7 cellular contexts compared by ENCODE assay signal in the genomic region with DNA sequence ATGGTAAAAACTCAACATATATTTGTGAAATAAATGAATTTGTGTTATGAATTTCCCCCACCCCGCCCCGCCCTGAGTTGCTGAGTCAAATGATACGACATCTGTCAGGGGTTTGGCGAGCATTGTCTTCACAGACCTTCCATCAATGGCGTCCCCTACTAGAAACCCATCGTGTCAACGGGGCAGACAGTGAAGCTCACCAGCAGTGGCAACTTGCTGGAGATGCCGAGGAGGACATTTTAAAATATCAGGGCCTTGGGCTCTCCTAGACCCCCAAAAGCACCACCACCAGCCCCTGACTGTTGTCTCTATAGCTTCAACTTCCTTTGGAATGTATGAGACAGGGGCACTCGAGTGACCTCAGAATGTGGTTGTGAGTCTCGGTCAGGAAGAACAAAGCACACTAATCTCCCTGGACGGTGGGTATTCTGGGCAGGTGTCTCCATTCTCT. TPM values are rescaled to one million over a fixed set of nuclear protein-coding genes. Genes with fewer than 3 reads are reported as not detected.
DNase-seq lines count a peak whose midpoint lies in the region; ATAC-seq and TF ChIP-seq lines count a peak whose summit lies in the region.

No MANE protein-coding gene starts in this region.

- H3K4me3 ChIP-seq in GM23338, result peak overlapping the region; percentile 73
- peak overlapping the region; percentile 61 to 98 (median 83) for H3K4me3 ChIP-seq in tibial nerve

- peaks cover 28% of the 10 kb centered on the region for H3K36me3 Mint-ChIP-seq in GM23338 (ENCODE audit: low read depth)
- H3K36me3 Mint-ChIP-seq in chondrocyte (ENCODE audit: low read depth), result peaks cover 10% of the 10 kb centered on the region
- H3K36me3 Mint-ChIP-seq in mesothelial cell of epicardium, result peaks cover 13% of the 10 kb centered on the region

- TF ChIP-seq POLR2A in tibial nerve (IDR thresholded peaks at IDR 0.05), result no peak

- peaks cover 12% of the 10 kb centered on the region for H3F3A ChIP-seq in GM23338 (replicated peaks; ENCODE audit: low read depth)

- H3K27ac ChIP-seq in GM23338 (ENCODE audit: low read depth), result peak overlapping the region; percentile 92
- peak overlapping the region; percentile 92 to 95 (median 94) for H3K27ac ChIP-seq in tibial nerve

- peak; percentile 47 for DNase-seq in GM23338 (ENCODE audit: low spot score)
- DNase-seq in RPMI7951 (ENCODE audit: low read depth), result peak; percentile 28
- DNase-seq in chondrocyte (ENCODE audit: low spot score), result no peak
- no peak for DNase-seq in mesothelial cell of epicardium (ENCODE audit: low spot score in 2 of 2, unreplicated experiment in 2 of 2)
- DNase-seq in tibial nerve (ENCODE audit: low spot score in 2 of 2), result no peak
- DNase-seq in GM03348 (ENCODE audit: low spot score), result no peak
- DNase-seq in NCI-H2081 (lab: John Stamatoyannopoulos, UW), result no peak

- ATAC-seq in GM23338, result peak; percentile 10

- H3K36me3 ChIP-seq in GM23338 (ENCODE audit: insufficient read depth), result peaks cover 20% of the 10 kb centered on the region; the same call in 1 of the 2 replicates
- peaks cover 0 to 37% (median 6%) of the 10 kb centered on the region in 3 donors for H3K36me3 ChIP-seq in tibial nerve

- H3K27me3 Mint-ChIP-seq in GM23338 (ENCODE audit: insufficient read depth, low read depth, poor library complexity), result peaks cover 5% of the 10 kb centered on the region
- H3K27me3 Mint-ChIP-seq in chondrocyte (ENCODE audit: low read depth), result no peaks in the 10 kb centered on the region
- H3K27me3 Mint-ChIP-seq in mesothelial cell of epicardium (ENCODE audit: low read depth), result no peaks in the 10 kb centered on the region

- TF ChIP-seq CTCF in GM23338 (conservative IDR thresholded peaks at IDR 0.05; ENCODE audit: low read depth in 2 of 2) (no peak), chondrocyte (IDR thresholded peaks at IDR 0.05) (no peak), mesothelial cell of epicardium (IDR thresholded peaks at IDR 0.05; ENCODE audit: unreplicated experiment) (no peak), tibial nerve (IDR thresholded peaks at IDR 0.05) (no peak)

- H3K4me1 Mint-ChIP-seq in GM23338, result peaks cover 18% of the 10 kb centered on the region
- H3K4me1 Mint-ChIP-seq in chondrocyte (ENCODE audit: low read depth), result peaks cover 33% of the 10 kb centered on the region
- peaks cover 23% of the 10 kb centered on the region for H3K4me1 Mint-ChIP-seq in mesothelial cell of epicardium

- peak overlapping the region; percentile 62; the same call in 1 of the 2 replicates for H3K27ac Mint-ChIP-seq in GM23338
- H3K27ac Mint-ChIP-seq in chondrocyte (ENCODE audit: unreplicated experiment), result peak overlapping the region; percentile 89
- peak overlapping the region; percentile 100 for H3K27ac Mint-ChIP-seq in mesothelial cell of epicardium

- H3K9me3 ChIP-seq in tibial nerve, result no peaks in the 10 kb centered on the region

- TF ChIP-seq EP300 in tibial nerve (IDR thresholded peaks at IDR 0.05), result no peak

- no peaks in the 10 kb centered on the region for H3K9me3 Mint-ChIP-seq in GM23338
- H3K9me3 Mint-ChIP-seq in chondrocyte (ENCODE audit: low read depth), result no peaks in the 10 kb centered on the region
- H3K9me3 Mint-ChIP-seq in mesothelial cell of epicardium, result no peaks in the 10 kb centered on the region

- 28 to 33% methylated on average over 11 of the region's 11 CpGs for WGBS in tibial nerve, 2 donors

- H4K20me1 ChIP-seq in GM23338 (replicated peaks; ENCODE audit: insufficient read depth), result peaks cover 10% of the 10 kb centered on the region

- H3K27me3 ChIP-seq in GM23338 (ENCODE audit: insufficient read depth) (no peaks in the 10 kb centered on the region), tibial nerve (no peaks in the 10 kb centered on the region)

- peak overlapping the region; percentile 98; the same call in 1 of the 2 replicates for H2AFZ ChIP-seq in GM23338

- H3K79me2 ChIP-seq in GM23338 (replicated peaks; ENCODE audit: insufficient read depth), result peaks cover 27% of the 10 kb centered on the region

- peaks cover 14% of the 10 kb centered on the region; the same call in 1 of the 2 replicates for H3K4me1 ChIP-seq in GM23338 (ENCODE audit: insufficient read depth)
- H3K4me1 ChIP-seq in tibial nerve, result peaks cover 0 to 39% (median 16%) of the 10 kb centered on the region in 4 donors

- H3K4me3 Mint-ChIP-seq in GM23338, result peak overlapping the region; percentile 97
- H3K4me3 Mint-ChIP-seq in chondrocyte (ENCODE audit: unreplicated experiment), result peak overlapping the region; percentile 91
- H3K4me3 Mint-ChIP-seq in mesothelial cell of epicardium, result peak overlapping the region; percentile 99

- no peaks in the 10 kb centered on the region for H3K9me2 ChIP-seq in GM23338 (ENCODE audit: insufficient read depth)

- H3K4me2 ChIP-seq in GM23338, result peak overlapping the region; percentile 94

TF ChIP-seq in GM23338, 12 proteins besides CTCF, POLR2A, EP300 and RAD21 (continues in another document):
- TF ChIP-seq ETS1 (IDR thresholded peaks at IDR 0.05), result no peak

RNA-seq across cellular contexts. Expression of gene NXF1, which starts 0.8 kb away (rescaled TPM):
- 31.8 and 33.8 TPM in 2 replicates for total RNA-seq in GM23338 (2014; rRNA removed; shearing (Covaris generic))
- 31.1 and 31.7 TPM in 2 replicates for polyA plus RNA-seq in GM23338 (2016; fragmentation: Nextera tagmentation; extraction: Ambion mirVana)
- total RNA-seq in RPMI7951 (2014; rRNA removed; shearing (Covaris generic)), result 24.9 and 26.1 TPM in 2 replicates
- total RNA-seq in chondrocyte (51.3 to 69.5 TPM (median 52.4 TPM) in 3 replicates), mesothelial cell of epicardium (108 to 111 TPM (median 110 TPM) in 3 replicates), tibial nerve (10 to 100 TPM; 51.3 to 94.4 (median 67.0) TPM)

RNA-seq across cellular contexts. Expression of gene TMEM223, which starts 14.2 kb away (rescaled TPM):
- total RNA-seq in GM23338 (2014; rRNA removed; shearing (Covaris generic)), result 35.6 and 46.1 TPM in 2 replicates
- polyA plus RNA-seq in GM23338 (2016; fragmentation: Nextera tagmentation; extraction: Ambion mirVana), result 59.6 and 69.1 TPM in 2 replicates
- total RNA-seq in RPMI7951 (2014; rRNA removed; shearing (Covaris generic)), result 41.0 and 55.3 TPM in 2 replicates
- 11.4 to 16.2 TPM (median 14.7 TPM) in 3 replicates for total RNA-seq in chondrocyte
- 17.4 to 21.4 TPM (median 19.2 TPM) in 3 replicates for total RNA-seq in mesothelial cell of epicardium
- 10 to 100 TPM; 22.9 to 40.4 (median 31.3) TPM for total RNA-seq in tibial nerve

RNA-seq across cellular contexts. Expression of gene TMEM179B, which starts 18.8 kb away (rescaled TPM):
- 15.3 and 17.5 TPM in 2 replicates for total RNA-seq in GM23338 (2014; rRNA removed; shearing (Covaris generic))
- polyA plus RNA-seq in GM23338 (2016; fragmentation: Nextera tagmentation; extraction: Ambion mirVana), result 10.6 and 16.9 TPM in 2 replicates
- 88.3 and 110 TPM in 2 replicates for total RNA-seq in RPMI7951 (2014; rRNA removed; shearing (Covaris generic))
- total RNA-seq in chondrocyte, result 29.4 to 44.9 TPM (median 35.1 TPM) in 3 replicates
- total RNA-seq in mesothelial cell of epicardium, result 31.3 to 33.9 TPM (median 32.6 TPM) in 3 replicates
- 100 to 1,000 TPM in 1 of 4 donors, 10 to 100 TPM in 3; 80.8 to 105 (median 94.9) TPM for total RNA-seq in tibial nerve

RNA-seq across cellular contexts. Expression of gene STX5, which starts 25.8 kb away (rescaled TPM):
- 15.0 and 22.2 TPM in 2 replicates for total RNA-seq in GM23338 (2014; rRNA removed; shearing (Covaris generic))
- 7.4 and 7.7 TPM in 2 replicates for polyA plus RNA-seq in GM23338 (2016; fragmentation: Nextera tagmentation; extraction: Ambion mirVana)
- 40.7 and 43.1 TPM in 2 replicates for total RNA-seq in RPMI7951 (2014; rRNA removed; shearing (Covaris generic))
- total RNA-seq in chondrocyte (44.0 to 52.2 TPM (median 45.5 TPM) in 3 replicates), mesothelial cell of epicardium (55.2 to 57.9 TPM (median 55.8 TPM) in 3 replicates), tibial nerve (10 to 100 TPM; 25.9 to 39.1 (median 29.2) TPM)

RNA-seq across cellular contexts. Expression of gene TEX54, which starts 26.6 kb away (rescaled TPM):
- total RNA-seq in GM23338 (2014; rRNA removed; shearing (Covaris generic)), result not detected in 2 replicates
- 1.3 and 1.9 TPM in 2 replicates for polyA plus RNA-seq in GM23338 (2016; fragmentation: Nextera tagmentation; extraction: Ambion mirVana)
- total RNA-seq in RPMI7951 (2014; rRNA removed; shearing (Covaris generic)), result not detected in 2 replicates
- total RNA-seq in chondrocyte, result 0.65 TPM in 1 of 3 replicates, not detected in the others
- total RNA-seq in mesothelial cell of epicardium, result not detected in 3 replicates
- total RNA-seq in tibial nerve, result not detected

Comparison
In these comparisons a context has a peak if more than half of its experiments do, and no peak if none do; other contexts are left out.
1. DNase-seq: peak in GM23338 (single experiment) and RPMI7951 (single experiment); none in chondrocyte (single experiment), mesothelial cell of epicardium (0 of 2), tibial nerve (0 of 2), GM03348 (single experiment) and NCI-H2081 (0 of 2).
2. Peak in every context shown above with its lines, with median percentiles within 50 percentile points of each other: H3K27ac Mint-ChIP-seq and H3K4me3 Mint-ChIP-seq.